Comparison of ENCODE assay signal across 19 cellular contexts in genomic region chr15:83992356-83993031, GRCh38.
DNase-seq lines count a peak whose midpoint lies in the region; ATAC-seq and TF ChIP-seq lines count a peak whose summit lies in the region.
"Had no signal": no experiment of that assay in that cellular context is flagged by ENCODE, and none has a peak within 500 bp of the region (broad histone marks: within the 10 kb centered on the region; RNA-seq: fewer than 3 reads in every experiment).

No MANE protein-coding gene starts in this region.

- H3K9me3 ChIP-seq in ascending aorta (no peaks in the 10 kb centered on the region), WERI-Rb-1 (ENCODE audit: severe bottlenecking) (no peaks in the 10 kb centered on the region)
- H3K9me3 ChIP-seq: esophagus squamous epithelium, right atrium auricular region had no signal

- ATAC-seq in GM18868 (IDR thresholded peaks at IDR 0.05; ENCODE audit: unreplicated experiment) (peak; percentile 79), GM21515 (IDR thresholded peaks at IDR 0.05; ENCODE audit: unreplicated experiment) (peak; percentile 74), HG03066 (IDR thresholded peaks at IDR 0.05; ENCODE audit: low read depth, unreplicated experiment) (peak; percentile 82), HG03460 (IDR thresholded peaks at IDR 0.05; ENCODE audit: unreplicated experiment) (no peak)
- ATAC-seq: stimulated activated naive CD8-positive, alpha-beta T cell treated with anti-CD3 and anti-CD28 coated beads, Interleukin-15, amount 100 ng/mL, for 72 hours; T-helper 17 cell had no signal

- H3K36me3 ChIP-seq in ascending aorta (no peaks in the 10 kb centered on the region), WERI-Rb-1 (no peaks in the 10 kb centered on the region)
- H3K36me3 ChIP-seq: esophagus squamous epithelium, right atrium auricular region had no signal

- intact Hi-C loops in ascending aorta (cut with DNase I), result no loop called here

- TF ChIP-seq CTCF in ascending aorta (IDR thresholded peaks at IDR 0.05), result no peak
- TF ChIP-seq CTCF in WERI-Rb-1 (IDR thresholded peaks at IDR 0.05; ENCODE audit: low read depth, low read length), result no peak

- H3K27ac ChIP-seq in ascending aorta (peak overlapping the region; percentile 70 to 79), WERI-Rb-1 (no peak overlapping the region)
- H3K27ac ChIP-seq: esophagus squamous epithelium, right atrium auricular region, RWPE1 had no signal

- H3K4me3 ChIP-seq in ascending aorta (no peak overlapping the region), WERI-Rb-1 (ENCODE audit: low read depth, low read length) (no peak overlapping the region)
- H3K4me3 ChIP-seq: esophagus squamous epithelium, right atrium auricular region had no signal

- H3K27me3 ChIP-seq in ascending aorta, result no peaks in the 10 kb centered on the region
- no peaks in the 10 kb centered on the region for H3K27me3 ChIP-seq in WERI-Rb-1 (ENCODE audit: insufficient read depth, low read depth, severe bottlenecking)
- H3K27me3 ChIP-seq: esophagus squamous epithelium, right atrium auricular region had no signal

- DNase-seq in ascending aorta (ENCODE audit: low spot score in 2 of 2), result no peak
- DNase-seq in T-helper 9 cell, result no peak
- DNase-seq in WERI-Rb-1, result no peak
- DNase-seq in NCI-H82 treated with DMSO at 0.1 percent for 48 hours (lab: John Stamatoyannopoulos, UW; ENCODE audit: unreplicated experiment), result no peak
- DNase-seq: activated CD4-positive, alpha-beta T cell treated with anti-CD3 and anti-CD28 coated beads, Interleukin-2, amount 10 ng/mL, durations not matched to agents 7 days and 5 days; dermis blood vessel endothelial cell; DND-41; esophagus squamous epithelium; NCI-H1105 treated with DMSO at 0.1 percent for 48 hours; NCI-H510A; nephron progenitor cell; stimulated activated naive CD8-positive, alpha-beta T cell treated with anti-CD3 and anti-CD28 coated beads, Interleukin-15, amount 100 ng/mL, for 72 hours; T-helper 17 cell had no signal

- peaks cover 3 to 31% of the 10 kb centered on the region in 2 donors for H3K4me1 ChIP-seq in ascending aorta
- H3K4me1 ChIP-seq: esophagus squamous epithelium, right atrium auricular region had no signal
